In the genomic region with DNA sequence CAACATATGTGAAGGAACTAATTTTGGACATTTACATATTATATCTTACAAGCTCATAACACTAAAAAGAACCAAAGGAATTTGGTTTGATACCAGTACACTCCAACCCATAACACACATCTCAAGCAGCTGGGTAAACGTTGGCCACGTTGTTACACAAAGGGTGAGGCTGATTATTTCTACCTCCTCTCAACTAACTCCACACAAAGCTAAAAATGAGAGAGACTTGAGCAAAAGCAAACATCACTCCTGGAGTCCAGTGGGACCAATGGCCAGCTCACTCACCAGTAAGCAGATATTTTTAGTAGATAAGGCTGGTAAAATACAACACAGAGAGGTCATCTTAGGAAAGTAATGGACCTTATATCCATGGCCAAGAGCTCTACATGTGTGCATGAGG, we compare ENCODE assay signal across 19 cellular contexts.
"Had no signal": no experiment of that assay in that cellular context is flagged by ENCODE, and none has a peak within 500 bp of the region (broad histone marks: within the 10 kb centered on the region; RNA-seq: fewer than 3 reads in every experiment).

No MANE protein-coding gene starts in this region.

- H3K4me1 Mint-ChIP-seq: stimulated activated effector memory CD8-positive, alpha-beta T cell treated with anti-CD3 and anti-CD28 coated beads, Interleukin-12 subunit alpha, Interleukin-12 subunit beta, amount 100 ng/mL, for 72 hours had no signal

- H3K27ac Mint-ChIP-seq: activated naive CD8-positive, alpha-beta T cell; activated T-cell treated with anti-CD3 and anti-CD28 coated beads, Interleukin-2, amount 50 U/mL, for 24 hours; activated T-helper 2 cell treated with anti-CD3 and anti-CD28 coated beads, Interferon-gamma antibody, Interleukin-2, Interleukin-4, amounts not matched to agents 10 μg/mL and 5 μg/mL and 100 μg/mL, durations not matched to agents 14 hours and 24 hours and 36 hours; natural killer cell treated with Interleukin-12 subunit alpha and Interleukin-12 subunit beta and Interleukin-15 and Interleukin-18, amount 100 ng/mL, for 72 hours; stimulated activated effector memory CD8-positive, alpha-beta T cell treated with anti-CD3 and anti-CD28 coated beads, Interleukin-12 subunit alpha, Interleukin-12 subunit beta, amount 100 ng/mL, for 72 hours had no signal

- H3K9me3 Mint-ChIP-seq: activated T-cell treated with anti-CD3 and anti-CD28 coated beads, Interleukin-2, amount 50 U/mL, for 24 hours; activated T-helper 2 cell treated with anti-CD3 and anti-CD28 coated beads, Interferon-gamma antibody, Interleukin-2, Interleukin-4, amounts not matched to agents 10 μg/mL and 5 μg/mL and 100 μg/mL, durations not matched to agents 14 hours and 24 hours and 36 hours; natural killer cell treated with Interleukin-12 subunit alpha and Interleukin-12 subunit beta and Interleukin-15 and Interleukin-18, amount 100 ng/mL, for 72 hours; stimulated activated effector memory CD8-positive, alpha-beta T cell treated with anti-CD3 and anti-CD28 coated beads, Interleukin-12 subunit alpha, Interleukin-12 subunit beta, amount 100 ng/mL, for 72 hours had no signal

- H3K4me3 Mint-ChIP-seq: activated naive CD8-positive, alpha-beta T cell; activated T-cell treated with anti-CD3 and anti-CD28 coated beads, Interleukin-2, amount 50 U/mL, for 24 hours; natural killer cell treated with Interleukin-12 subunit alpha and Interleukin-12 subunit beta and Interleukin-15 and Interleukin-18, amount 100 ng/mL, for 72 hours; stimulated activated effector memory CD8-positive, alpha-beta T cell treated with anti-CD3 and anti-CD28 coated beads, Interleukin-12 subunit alpha, Interleukin-12 subunit beta, amount 100 ng/mL, for 72 hours had no signal

- H3K27ac ChIP-seq: left ventricle myocardium inferior, ovary, psoas muscle, right atrium auricular region, skin epidermis had no signal

- H3K9me3 ChIP-seq: left ventricle myocardium inferior, ovary, right atrium auricular region had no signal

- H3K27me3 ChIP-seq: ovary, right atrium auricular region had no signal

- H3K36me3 ChIP-seq: left ventricle myocardium inferior, ovary, right atrium auricular region had no signal

- H3K27me3 Mint-ChIP-seq: activated T-cell treated with anti-CD3 and anti-CD28 coated beads, Interleukin-2, amount 50 U/mL, for 24 hours had no signal

- ATAC-seq: natural killer cell treated with Interleukin-12 subunit alpha and Interleukin-12 subunit beta and Interleukin-15 and Interleukin-18, amount 100 ng/mL, for 72 hours; psoas muscle; stimulated activated effector memory CD8-positive, alpha-beta T cell treated with anti-CD3 and anti-CD28 coated beads, Interleukin-12 subunit alpha, Interleukin-12 subunit beta, amount 100 ng/mL, for 72 hours had no signal

- H3K4me1 ChIP-seq: left ventricle myocardium inferior, psoas muscle, right atrium auricular region had no signal

- H3K4me3 ChIP-seq: left ventricle myocardium inferior, ovary, psoas muscle, right atrium auricular region, skin epidermis had no signal

- H3K36me3 Mint-ChIP-seq: activated naive CD8-positive, alpha-beta T cell; natural killer cell treated with Interleukin-12 subunit alpha and Interleukin-12 subunit beta and Interleukin-15 and Interleukin-18, amount 100 ng/mL, for 72 hours; stimulated activated effector memory CD8-positive, alpha-beta T cell treated with anti-CD3 and anti-CD28 coated beads, Interleukin-12 subunit alpha, Interleukin-12 subunit beta, amount 100 ng/mL, for 72 hours had no signal

- DNase-seq: activated naive CD4-positive, alpha-beta T cell; activated T-cell treated with anti-CD3 and anti-CD28 coated beads, Interleukin-2, amount 50 U/mL, for 24 hours; central memory CD4-positive, alpha-beta T cell; effector memory CD4-positive, alpha-beta T cell; foreskin melanocyte; kidney; left ventricle myocardium inferior; midbrain; ovary; psoas muscle; stimulated activated CD4-positive, alpha-beta T cell treated with anti-CD3 and anti-CD28 coated beads, Interleukin-1b, Interleukin-23, amount 100 ng/mL, for 48 hours; T-helper 9 cell; trophoblast cell had no signal
